Comparison of ENCODE assay signal across 9 cellular contexts in genomic region chr22:30421695-30422480, GRCh38. TPM values are rescaled to one million over a fixed set of nuclear protein-coding genes. Genes with fewer than 3 reads are reported as not detected.
A peak's percentile ranks its signal among the peaks of the same experiment; 100 is the strongest.
DNase-seq lines count a peak whose midpoint lies in the region; TF ChIP-seq lines count a peak whose summit lies in the region.
"Had no signal": no experiment of that assay in that cellular context is flagged by ENCODE, and none has a peak within 500 bp of the region (broad histone marks: within the 10 kb centered on the region; RNA-seq: fewer than 3 reads in every experiment).

No MANE protein-coding gene starts in this region.

- no peak overlapping the region for H3K23ac ChIP-seq in neuronal stem cell (ENCODE audit: low read depth, low read length, poor library complexity)

- peak overlapping the region; percentile 95 for H3K4me3 ChIP-seq in DOHH2 (ENCODE audit: low read length)
- H3K4me3 ChIP-seq in parathyroid adenoma (ENCODE audit: low read depth, low read length), result peak overlapping the region; percentile 9
- H3K4me3 ChIP-seq in neuronal stem cell (ENCODE audit: low read length in 2 of 2), result peak overlapping the region in 1 of 2 donors; percentile 84

- H3F3A ChIP-seq in DOHH2 (ENCODE audit: control insufficient read depth, insufficient read depth), result peaks cover 10% of the 10 kb centered on the region; the same call in 1 of the 2 replicates

- H2AFZ ChIP-seq in parathyroid adenoma (no peak overlapping the region), neuronal stem cell (ENCODE audit: low read length) (no peak overlapping the region)

- H4K8ac ChIP-seq in neuronal stem cell (ENCODE audit: low read depth, low read length), result no peak overlapping the region

- TF ChIP-seq CTCF in DOHH2 (IDR thresholded peaks at IDR 0.05; ENCODE audit: low read depth, low read length, poor library complexity, severe bottlenecking) (no peak), parathyroid adenoma (IDR thresholded peaks at IDR 0.05) (no peak)

- TF ChIP-seq POLR2A in Raji (IDR thresholded peaks at IDR 0.05; ENCODE audit: insufficient read depth, low read depth, low read length), result 0 out of 2 replicates have a peak, but pooled peaks have one; percentile 14

- H2BK120ac ChIP-seq in neuronal stem cell (ENCODE audit: low read depth, low read length), result no peak overlapping the region

- H3K4me1 ChIP-seq in DOHH2 (ENCODE audit: control insufficient read depth, low read length) (peaks cover 35% of the 10 kb centered on the region), parathyroid adenoma (peaks cover 6% of the 10 kb centered on the region), neuronal stem cell (ENCODE audit: control insufficient read depth in 2 of 2, insufficient read depth in 1 of 2, low read depth in 1 of 2, low read length in 2 of 2) (peaks cover 21 to 40% of the 10 kb centered on the region in 2 donors)

- H4K91ac ChIP-seq in neuronal stem cell (ENCODE audit: low read depth, low read length, poor library complexity), result no peak overlapping the region

- H3K27ac ChIP-seq in DOHH2 (ENCODE audit: low read depth, low read length), result no peak overlapping the region
- peak overlapping the region; percentile 99 for H3K27ac ChIP-seq in epithelial cell of prostate
- H3K27ac ChIP-seq in parathyroid adenoma, result peak overlapping the region; percentile 90
- no peak overlapping the region for H3K27ac ChIP-seq in neuronal stem cell (replicated peaks; ENCODE audit: low read length)

- H3K27me3 ChIP-seq in DOHH2 (ENCODE audit: control insufficient read depth, low read length) (no peaks in the 10 kb centered on the region), parathyroid adenoma (ENCODE audit: control insufficient read depth, insufficient read depth, low read length) (no peaks in the 10 kb centered on the region), neuronal stem cell (ENCODE audit: control insufficient read depth in 3 of 3, insufficient read depth in 3 of 3, low read depth in 1 of 3, low read length in 3 of 3) (no peaks in the 10 kb centered on the region)

- no peak overlapping the region for H3K14ac ChIP-seq in neuronal stem cell (ENCODE audit: low read length)

- no peak overlapping the region for H2BK5ac ChIP-seq in neuronal stem cell (ENCODE audit: low read length)

- H3K9me2 ChIP-seq in DOHH2 (replicated peaks; ENCODE audit: control insufficient read depth, low read length), result no peaks in the 10 kb centered on the region

- no peak overlapping the region for H3K4ac ChIP-seq in neuronal stem cell (ENCODE audit: low read length)

- no peak overlapping the region for H2BK12ac ChIP-seq in neuronal stem cell (ENCODE audit: low read length)

- peaks cover 62% of the 10 kb centered on the region for H3K36me3 ChIP-seq in DOHH2 (ENCODE audit: control insufficient read depth, low read length)
- H3K36me3 ChIP-seq in parathyroid adenoma (ENCODE audit: control insufficient read depth, insufficient read depth, low read length), result no peaks in the 10 kb centered on the region
- H3K36me3 ChIP-seq in neuronal stem cell (replicated peaks in 1 of 2; ENCODE audit: control insufficient read depth in 2 of 2, insufficient read depth in 2 of 2, low read length in 2 of 2), result peaks cover 0 to 27% of the 10 kb centered on the region in 2 donors

- DNase-seq in epithelial cell of prostate (ENCODE audit: low read depth, low spot score), result no peak
- DNase-seq in neuronal stem cell (ENCODE audit: low spot score), result no peak
- no peak for DNase-seq in occipital lobe (lab: John Stamatoyannopoulos, UW)
- DNase-seq in DMS 273 treated with DMSO at 0.1 percent for 48 hours (lab: John Stamatoyannopoulos, UW), result no peak
- DNase-seq in cerebellar nuclear complex (lab: John Stamatoyannopoulos, UW), result no peak
- DNase-seq: NCI-H510A had no signal

- H3K4me2 ChIP-seq in DOHH2 (ENCODE audit: low read length) (peak overlapping the region; percentile 99), parathyroid adenoma (ENCODE audit: low read length) (peak overlapping the region; percentile 77), neuronal stem cell (ENCODE audit: insufficient read depth, low read length, poor library complexity, severe bottlenecking) (no peak overlapping the region)

- H3K79me2 ChIP-seq in DOHH2 (ENCODE audit: control insufficient read depth, low read length), result peaks cover 50% of the 10 kb centered on the region
- no peaks in the 10 kb centered on the region for H3K79me2 ChIP-seq in parathyroid adenoma

- H3K9ac ChIP-seq in parathyroid adenoma (no peak overlapping the region), neuronal stem cell (ENCODE audit: low read depth, low read length, poor library complexity) (no peak overlapping the region)

- no CpG with 5 or more reads among the region's 8 CpGs for WGBS in neuronal stem cell (ENCODE audit: extremely low coverage in 2 of 2, insufficient read length in 2 of 2, insufficient replicate concordance in 1 of 2), 2 donors

- H4K20me1 ChIP-seq in DOHH2 (ENCODE audit: control insufficient read depth, insufficient read depth, low read depth, low read length), result 0 out of 2 replicates have a peak, but pooled peaks cover 3% of the 10 kb centered on the region

- H2BK15ac ChIP-seq in neuronal stem cell (ENCODE audit: low read length), result no peak overlapping the region

- H3K9me3 ChIP-seq in DOHH2 (ENCODE audit: control insufficient read depth, insufficient read depth, low read length) (no peaks in the 10 kb centered on the region), parathyroid adenoma (ENCODE audit: control insufficient read depth, low read length) (no peaks in the 10 kb centered on the region), neuronal stem cell (replicated peaks in 1 of 2; ENCODE audit: control insufficient read depth in 2 of 2, insufficient read depth in 1 of 2, low read depth in 1 of 2, low read length in 2 of 2) (no peaks in the 10 kb centered on the region)

- peaks cover 2% of the 10 kb centered on the region for H3K79me1 ChIP-seq in neuronal stem cell (ENCODE audit: low read depth, low read length)

- H3K18ac ChIP-seq in neuronal stem cell (ENCODE audit: low read length), result no peak overlapping the region

- no peak overlapping the region for H2AK5ac ChIP-seq in neuronal stem cell (ENCODE audit: low read depth, low read length)

RNA-seq across cellular contexts. Expression of gene MTFP1, which starts 3.7 kb away (rescaled TPM):
- polyA plus RNA-seq in neuronal stem cell (2013, experiment 1 of 2), result 14.0 TPM
- 14.3 TPM for polyA plus RNA-seq in neuronal stem cell (2013, experiment 2 of 2)
- 2.3 TPM for total RNA-seq in occipital lobe

RNA-seq across cellular contexts. Expression of gene SEC14L2, which starts 25.1 kb away (rescaled TPM):
- polyA plus RNA-seq in neuronal stem cell (2013, experiment 1 of 2), result 2.3 TPM
- polyA plus RNA-seq in neuronal stem cell (2013, experiment 2 of 2), result 2.2 TPM
- total RNA-seq in occipital lobe, result 9.5 TPM

RNA-seq across cellular contexts. Expression of gene RNF215, which starts 34.7 kb away (rescaled TPM):
- polyA plus RNA-seq in neuronal stem cell (2013, experiment 1 of 2), result 9.1 TPM
- polyA plus RNA-seq in neuronal stem cell (2013, experiment 2 of 2), result 9.6 TPM
- 25.7 TPM for total RNA-seq in occipital lobe

RNA-seq across cellular contexts. Expression of gene SEC14L3, which starts 49.9 kb away (rescaled TPM):
- not detected for polyA plus RNA-seq in neuronal stem cell (2013, experiment 1 of 2)
- not detected for polyA plus RNA-seq in neuronal stem cell (2013, experiment 2 of 2)
- total RNA-seq in occipital lobe, result not detected

Comparison
In these comparisons a context has a peak if more than half of its experiments do, and no peak if none do; other contexts are left out.
1. H3K27ac ChIP-seq: peak in epithelial cell of prostate (single experiment) and parathyroid adenoma (single experiment); none in DOHH2 (single experiment) and neuronal stem cell (single experiment).